Comparison of ENCODE assay signal across 9 cellular contexts in the genomic region with DNA sequence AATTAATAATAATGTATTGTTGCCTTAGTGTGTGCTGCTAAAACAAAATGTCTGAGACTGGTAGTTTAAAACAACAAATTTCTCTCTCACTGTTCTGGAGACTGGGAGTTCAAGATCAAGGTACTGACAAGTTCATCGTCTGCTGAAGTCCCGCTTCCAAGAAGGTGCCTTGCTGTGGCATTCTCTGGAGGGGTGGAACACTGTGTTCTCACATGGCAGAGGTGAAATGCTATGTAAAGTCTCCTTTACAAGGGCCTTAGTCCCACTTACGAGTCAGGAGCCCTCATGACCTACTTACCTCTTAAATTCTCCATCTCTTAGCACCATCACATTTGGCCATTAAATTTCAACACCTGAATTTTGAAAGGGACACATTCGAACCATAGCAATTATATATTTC.
"Had no signal": no experiment of that assay in that cellular context is flagged by ENCODE, and none has a peak within 500 bp of the region (broad histone marks: within the 10 kb centered on the region; RNA-seq: fewer than 3 reads in every experiment).

No MANE protein-coding gene starts in this region.

- H3K9ac ChIP-seq: GM23248 had no signal

- H3K36me3 Mint-ChIP-seq: IgD-negative memory B cell had no signal

- H3K27ac Mint-ChIP-seq: HFFc6, IgD-negative memory B cell had no signal

- H3K4me1 ChIP-seq: HAP-1 had no signal

- H3K9me3 ChIP-seq: HAP-1 had no signal

- DNase-seq: GM23248, GOT3, H7, HFFc6 had no signal

- H3K4me3 Mint-ChIP-seq: HFFc6, IgD-negative memory B cell had no signal

- H3K4me3 ChIP-seq: GM23248, HAP-1 had no signal

- H3K36me3 ChIP-seq: HAP-1 had no signal

- ATAC-seq: HCT116, HepG2 had no signal

- H3K4me1 Mint-ChIP-seq: IgD-negative memory B cell had no signal

- H3K27ac ChIP-seq: GM23248, HL-60 had no signal

- H2AFZ ChIP-seq: GM23248 had no signal
